ENCODE assay signal across 15 cellular contexts in the genomic region with DNA sequence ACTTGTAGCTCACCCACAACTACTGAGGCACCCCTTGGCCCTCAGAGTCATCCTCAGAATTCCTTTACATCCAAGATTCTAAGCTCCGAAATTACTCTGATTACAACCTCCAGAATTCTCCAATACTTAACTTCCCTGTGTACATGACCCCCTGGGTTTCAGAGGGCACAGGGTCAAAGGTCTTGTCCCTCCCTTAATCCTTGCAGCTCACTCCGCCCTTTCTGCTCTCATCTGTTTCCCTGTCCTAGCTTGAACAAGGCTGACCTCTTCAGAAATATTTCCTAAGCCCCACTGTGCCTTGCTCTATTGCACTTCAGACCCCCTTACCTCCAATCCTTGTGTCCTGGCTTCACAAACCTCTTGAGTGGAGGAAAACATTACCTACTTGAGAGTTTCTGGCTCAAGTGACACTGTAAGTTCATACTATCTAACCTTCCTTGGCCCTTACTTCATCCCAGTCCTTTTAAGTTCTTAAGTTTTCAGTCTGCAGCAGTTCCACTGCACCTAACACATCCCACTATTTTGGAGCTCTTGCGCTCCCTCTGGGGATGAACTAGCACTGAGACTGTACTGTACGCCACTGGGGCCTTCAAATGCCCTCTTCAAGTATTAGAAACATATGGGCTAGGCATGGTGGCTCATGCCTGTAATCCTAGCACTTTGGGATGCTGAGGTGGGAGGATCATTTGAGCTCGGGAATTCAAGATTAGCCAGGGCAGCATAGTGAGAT. TPM values are rescaled to one million over a fixed set of nuclear protein-coding genes. Genes with fewer than 3 reads are reported as not detected.
DNase-seq lines count a peak whose midpoint lies in the region; ATAC-seq and TF ChIP-seq lines count a peak whose summit lies in the region.
"Had no signal": no experiment of that assay in that cellular context is flagged by ENCODE, and none has a peak within 500 bp of the region (broad histone marks: within the 10 kb centered on the region; RNA-seq: fewer than 3 reads in every experiment).

No MANE protein-coding gene starts in this region.

- H3K79me2 ChIP-seq in Loucy (ENCODE audit: insufficient read depth, low read length), result peaks cover 98% of the 10 kb centered on the region

- H3K9ac ChIP-seq in Loucy (ENCODE audit: low read depth, low read length, poor library complexity, severe bottlenecking), result no peak overlapping the region

- H3F3A ChIP-seq in Loucy (ENCODE audit: low read depth), result no peaks in the 10 kb centered on the region

- no peaks in the 10 kb centered on the region for H3K36me3 ChIP-seq in Loucy (ENCODE audit: insufficient read depth, low read length)
- H3K36me3 ChIP-seq in esophagus muscularis mucosa, result no peaks in the 10 kb centered on the region

- H3K9me3 ChIP-seq in Loucy (ENCODE audit: insufficient read depth, low read depth, low read length) (no peaks in the 10 kb centered on the region), esophagus muscularis mucosa (no peaks in the 10 kb centered on the region)

- peak overlapping the region; percentile 85 for H3K4me2 ChIP-seq in Loucy (ENCODE audit: low read depth, low read length, poor library complexity, severe bottlenecking)

- H3K36me3 Mint-ChIP-seq in CD14-positive monocyte (peaks cover 0 to 6% of the 10 kb centered on the region in 2 donors), natural killer cell (no peaks in the 10 kb centered on the region)
- peaks cover 7% of the 10 kb centered on the region for H3K36me3 Mint-ChIP-seq in dendritic cell treated with granulocyte-macrophage colony-stimulating factor and Interleukin-4, amounts not matched to agents 40 ng/mL and 50 ng/mL, for 4 days (ENCODE audit: low read depth)

- peak overlapping the region in 1 of 2 donors; percentile 28 for H3K4me3 Mint-ChIP-seq in CD14-positive monocyte
- H3K4me3 Mint-ChIP-seq in dendritic cell treated with granulocyte-macrophage colony-stimulating factor and Interleukin-4, amounts not matched to agents 40 ng/mL and 50 ng/mL, for 4 days, result peak overlapping the region; percentile 65
- H3K4me3 Mint-ChIP-seq in natural killer cell, result no peak overlapping the region
- H3K4me3 Mint-ChIP-seq: activated naive CD4-positive, alpha-beta T cell treated with anti-CD3 and anti-CD28 coated beads for 36 hours; B cell had no signal

- H3K9me3 Mint-ChIP-seq in CD14-positive monocyte (peaks cover 0 to 3% (median 0%) of the 10 kb centered on the region in 7 donors), natural killer cell (no peaks in the 10 kb centered on the region)
- H3K9me3 Mint-ChIP-seq in dendritic cell treated with granulocyte-macrophage colony-stimulating factor and Interleukin-4, amounts not matched to agents 40 ng/mL and 50 ng/mL, for 4 days, result no peaks in the 10 kb centered on the region
- H3K9me3 Mint-ChIP-seq: activated naive CD4-positive, alpha-beta T cell treated with anti-CD3 and anti-CD28 coated beads for 36 hours had no signal

- ATAC-seq in natural killer cell (no peak), GM18511 (IDR thresholded peaks at IDR 0.05; ENCODE audit: unreplicated experiment) (no peak)
- ATAC-seq: HCT116 had no signal

- peaks cover 61% of the 10 kb centered on the region for H3K4me1 ChIP-seq in Loucy (ENCODE audit: insufficient read depth, low read length, poor library complexity, severe bottlenecking)
- peaks cover 63 to 98% (median 87%) of the 10 kb centered on the region in 4 donors for H3K4me1 ChIP-seq in esophagus muscularis mucosa

- intact Hi-C loops in CD14-positive monocyte (cut with micrococcal nuclease) (no loop called here), natural killer cell (cut with micrococcal nuclease) (no loop called here), esophagus muscularis mucosa (cut with DNase I) (loop anchor here (10.0 kb wide), 1 partner anchor 49 kb away; no protein-coding TSS in a partner anchor)
- intact Hi-C loops in dendritic cell treated with granulocyte-macrophage colony-stimulating factor and Interleukin-4, amounts not matched to agents 40 ng/mL and 50 ng/mL, for 4 days (cut with micrococcal nuclease), result no loop called here

- H3K4me3 ChIP-seq in Loucy (ENCODE audit: low read length, poor library complexity, severe bottlenecking), result peak overlapping the region; percentile 48
- H3K4me3 ChIP-seq in esophagus muscularis mucosa, result no peak overlapping the region

- no peak overlapping the region for H2AFZ ChIP-seq in Loucy (ENCODE audit: low read length)

- peaks cover 42% of the 10 kb centered on the region for H3K4me1 Mint-ChIP-seq in CD14-positive monocyte
- H3K4me1 Mint-ChIP-seq in dendritic cell treated with granulocyte-macrophage colony-stimulating factor and Interleukin-4, amounts not matched to agents 40 ng/mL and 50 ng/mL, for 4 days (ENCODE audit: low read depth), result peaks cover 40% of the 10 kb centered on the region
- H3K4me1 Mint-ChIP-seq in natural killer cell, result peaks cover 24 to 31% of the 10 kb centered on the region in 2 donors

- no peaks in the 10 kb centered on the region for H3K9me2 ChIP-seq in Loucy (replicated peaks; ENCODE audit: low read depth, low read length)

- H3K27ac ChIP-seq in esophagus muscularis mucosa (replicated peaks in 1 of 4), result no peak overlapping the region

- TF ChIP-seq CTCF in CD14-positive monocyte (IDR thresholded peaks at IDR 0.05) (no peak), Loucy (conservative IDR thresholded peaks at IDR 0.05; ENCODE audit: low read length) (no peak), natural killer cell (IDR thresholded peaks at IDR 0.05) (no peak), esophagus muscularis mucosa (IDR thresholded peaks at IDR 0.05) (no peak)

- DNase-seq in CD14-positive monocyte (ENCODE audit: low spot score) (no peak), natural killer cell (no peak), esophagus muscularis mucosa (ENCODE audit: extremely low spot score) (no peak), NCI-H1105 treated with DMSO at 0.1 percent for 48 hours (lab: John Stamatoyannopoulos, UW) (no peak)
- DNase-seq in stimulated activated CD4-positive, alpha-beta T cell treated with anti-CD3 and anti-CD28 coated beads, Interleukin-2, amount 100 ng/mL, for 48 hours, result no peak
- DNase-seq: activated CD8-positive, alpha-beta memory T cell treated with anti-CD3 and anti-CD28 coated beads for 24 hours; activated naive CD4-positive, alpha-beta T cell treated with anti-CD3 and anti-CD28 coated beads for 36 hours; DND-41; retina; SHP77 treated with DMSO at 0.1 percent for 48 hours had no signal

- peaks cover 77% of the 10 kb centered on the region for H4K20me1 ChIP-seq in Loucy (ENCODE audit: insufficient read depth, low read length, poor library complexity, severe bottlenecking)

- H3K27me3 Mint-ChIP-seq in CD14-positive monocyte (ENCODE audit: low read depth in 3 of 3) (peaks cover 0 to 4% (median 0%) of the 10 kb centered on the region in 3 donors), natural killer cell (ENCODE audit: low read depth in 2 of 2) (no peaks in the 10 kb centered on the region)
- H3K27me3 Mint-ChIP-seq in dendritic cell treated with granulocyte-macrophage colony-stimulating factor and Interleukin-4, amounts not matched to agents 40 ng/mL and 50 ng/mL, for 4 days, result no peaks in the 10 kb centered on the region
- H3K27me3 Mint-ChIP-seq: B cell had no signal

- no peak for TF ChIP-seq POLR2A in esophagus muscularis mucosa (IDR thresholded peaks at IDR 0.05; ENCODE audit: low read depth)

- WGBS in esophagus muscularis mucosa, result 90% methylated on average over 5 of the region's 5 CpGs

- no peak for TF ChIP-seq EP300 in esophagus muscularis mucosa (IDR thresholded peaks at IDR 0.05)

- peak overlapping the region; percentile 76 to 95 (median 86) for H3K27ac Mint-ChIP-seq in CD14-positive monocyte
- H3K27ac Mint-ChIP-seq in dendritic cell treated with granulocyte-macrophage colony-stimulating factor and Interleukin-4, amounts not matched to agents 40 ng/mL and 50 ng/mL, for 4 days, result peak overlapping the region; percentile 68
- H3K27ac Mint-ChIP-seq in natural killer cell, result peak overlapping the region; percentile 47 to 60
- H3K27ac Mint-ChIP-seq: activated naive CD4-positive, alpha-beta T cell treated with anti-CD3 and anti-CD28 coated beads for 36 hours; B cell had no signal

- H3K27me3 ChIP-seq in Loucy (ENCODE audit: insufficient read depth, low read length, poor library complexity, severe bottlenecking) (no peaks in the 10 kb centered on the region), esophagus muscularis mucosa (no peaks in the 10 kb centered on the region)

RNA-seq across cellular contexts. Expression of a gene that starts 6.2 kb away (rescaled TPM):
- polyA plus RNA-seq in CD14-positive monocyte, result 10 to 100 TPM; 21.4 to 22.7 TPM
- total RNA-seq in natural killer cell (10 to 100 TPM; 43.2 to 63.1 (median 55.5) TPM), esophagus muscularis mucosa (10 to 100 TPM; 18.3 to 25.9 (median 20.0) TPM)
